ENCODE assay signal across 10 cellular contexts in genomic region chr9:35517136-35517535, GRCh38. TPM values are rescaled to one million over a fixed set of nuclear protein-coding genes. Genes with fewer than 3 reads are reported as not detected.
DNase-seq lines count a peak whose midpoint lies in the region; ATAC-seq and TF ChIP-seq lines count a peak whose summit lies in the region.
"Had no signal": no experiment of that assay in that cellular context is flagged by ENCODE, and none has a peak within 500 bp of the region (broad histone marks: within the 10 kb centered on the region; RNA-seq: fewer than 3 reads in every experiment).

No MANE protein-coding gene starts in this region.

- H3K36me3 ChIP-seq in PC-3 (ENCODE audit: low read depth, low read length): 0 out of 2 replicates have a peak, but pooled peaks cover 2% of the 10 kb centered on the region
- no peaks in the 10 kb centered on the region for H3K36me3 ChIP-seq in tibial nerve

- POLR2A ChIA-PET in PC-3 (lab: Charles Lee; ENCODE audit: unreplicated experiment): no interaction called here

- no TSS peak for BruUV-seq in PC-3 (replicated peaks; lab: Mats Ljungman, UMichigan)

- no peak for TF ChIP-seq POLR2A in tibial nerve (IDR thresholded peaks at IDR 0.05)

- H3K27ac Mint-ChIP-seq in mesothelial cell of epicardium: peak overlapping the region; percentile 100

- H3K27me3 Mint-ChIP-seq in mesothelial cell of epicardium (ENCODE audit: low read depth): no peaks in the 10 kb centered on the region

- TF ChIP-seq EP300 in tibial nerve (IDR thresholded peaks at IDR 0.05): peak in 1 of 2 donors; percentile 34

- peak overlapping the region; percentile 58 for H3K4me2 ChIP-seq in PC-3 (ENCODE audit: low read length)

- CTCF ChIA-PET in PC-3 (lab: Charles Lee): interaction anchor here (1.7 kb wide), 1 partner anchor 37 kb away, joined by 7 read pairs; no protein-coding TSS in a partner anchor

- no peak overlapping the region for H3K4me3 Mint-ChIP-seq in mesothelial cell of epicardium

- H3K9ac ChIP-seq in PC-3 (ENCODE audit: low read length): no peak overlapping the region

- intact Hi-C loops in PC-3 (cut with micrococcal nuclease) (no loop called here), dorsolateral prefrontal cortex (cut with DNase I) (no loop called here)

- DNase-seq in PC-3 (no peak), dorsolateral prefrontal cortex (peak in 4 of 10 donors; percentile 51 to 61 (median 56)), mesothelial cell of epicardium (ENCODE audit: low spot score in 2 of 2, unreplicated experiment in 2 of 2) (no peak), tibial nerve (ENCODE audit: low spot score in 2 of 2) (no peak), NCI-H226 (no peak)
- DNase-seq: activated CD8-positive, alpha-beta memory T cell treated with anti-CD3 and anti-CD28 coated beads, Interleukin-2, amount 50 U/mL, for 48 hours; erythroblast; stimulated activated CD4-positive, alpha-beta T cell treated with anti-CD3 and anti-CD28 coated beads, Interleukin-12 subunit alpha, Interleukin-12 subunit beta, amount 100 ng/mL, for 4 hours had no signal

- no peak for ATAC-seq in PC-3
- ATAC-seq in GM21717 (IDR thresholded peaks at IDR 0.05; ENCODE audit: unreplicated experiment): no peak
- ATAC-seq in HG03139 (IDR thresholded peaks at IDR 0.05; ENCODE audit: unreplicated experiment): no peak

- no peaks in the 10 kb centered on the region for H3K36me3 Mint-ChIP-seq in mesothelial cell of epicardium

- no peaks in the 10 kb centered on the region for H3K9me3 Mint-ChIP-seq in mesothelial cell of epicardium

- H3K27me3 ChIP-seq in PC-3 (ENCODE audit: low read length) (no peaks in the 10 kb centered on the region), dorsolateral prefrontal cortex (no peaks in the 10 kb centered on the region), tibial nerve (no peaks in the 10 kb centered on the region)

- 25 to 43% methylated on average over 3 of the region's 3 CpGs for WGBS in tibial nerve, 2 donors

- peaks cover 6% of the 10 kb centered on the region for H3F3A ChIP-seq in PC-3 (ENCODE audit: low read length, unreplicated experiment)

- no peak for TF ChIP-seq CTCF in PC-3 (conservative IDR thresholded peaks at IDR 0.05; ENCODE audit: low read depth, low read length)
- peak in 9 of 56 donors; percentile 8 to 27 (median 19) for TF ChIP-seq CTCF in dorsolateral prefrontal cortex (IDR thresholded peaks at IDR 0.05 in 54 of 56, conservative IDR thresholded peaks at IDR 0.05 in 2 of 56; ENCODE audit: low read depth in 1 of 56, partially characterized antibody in 56 of 56)
- TF ChIP-seq CTCF in mesothelial cell of epicardium (IDR thresholded peaks at IDR 0.05; ENCODE audit: unreplicated experiment): no peak
- TF ChIP-seq CTCF in tibial nerve (IDR thresholded peaks at IDR 0.05): no peak

- no peaks in the 10 kb centered on the region for H3K9me2 ChIP-seq in PC-3 (replicated peaks; ENCODE audit: low read length)

- peaks cover 62% of the 10 kb centered on the region for H3K79me2 ChIP-seq in PC-3 (ENCODE audit: low read length)

- no peak overlapping the region for H2AFZ ChIP-seq in PC-3 (ENCODE audit: low read length)

- H3K4me1 ChIP-seq in PC-3 (ENCODE audit: insufficient read depth, low read length): peaks cover 69% of the 10 kb centered on the region
- H3K4me1 ChIP-seq in tibial nerve: peaks cover 4 to 82% (median 54%) of the 10 kb centered on the region in 4 donors

- no peaks in the 10 kb centered on the region for H4K20me1 ChIP-seq in PC-3 (ENCODE audit: low read length)

- H3K4me1 Mint-ChIP-seq in mesothelial cell of epicardium: peaks cover 63% of the 10 kb centered on the region

- H3K9me3 ChIP-seq in PC-3 (ENCODE audit: low read length): no peaks in the 10 kb centered on the region
- H3K9me3 ChIP-seq in tibial nerve: no peaks in the 10 kb centered on the region

- H3K4me3 ChIP-seq in PC-3 (ENCODE audit: low read length): no peak overlapping the region
- peak overlapping the region in 11 of 59 donors; percentile 0 to 45 (median 14) for H3K4me3 ChIP-seq in dorsolateral prefrontal cortex
- no peak overlapping the region for H3K4me3 ChIP-seq in tibial nerve

- H3K27ac ChIP-seq in PC-3 (ENCODE audit: low read length) (peak overlapping the region; percentile 53), dorsolateral prefrontal cortex (peak overlapping the region; percentile 54 to 99 (median 95)), tibial nerve (peak overlapping the region; percentile 32 to 94 (median 74))

RNA-seq across cellular contexts. Expression of gene RUSC2, which starts 27.2 kb away (rescaled TPM):
- total RNA-seq in PC-3 (2014; rRNA removed) (10.7 and 13.3 TPM in 2 replicates), dorsolateral prefrontal cortex (100 to 1,000 TPM in 119 of 120 experiments, 10 to 100 TPM in 1; 95.5 to 189 (median 149) TPM), mesothelial cell of epicardium (33.5 to 36.1 TPM (median 34.5 TPM) in 3 replicates), tibial nerve (10 to 100 TPM; 28.8 to 39.3 (median 35.4) TPM)
